18 cellular contexts compared by ENCODE assay signal in genomic region chr15:88269371-88270062, GRCh38. TPM values are rescaled to one million over a fixed set of nuclear protein-coding genes. Genes with fewer than 3 reads are reported as not detected.
DNase-seq lines count a peak whose midpoint lies in the region; ATAC-seq, FAIRE-seq and TF ChIP-seq lines count a peak whose summit lies in the region.
"Had no signal": no experiment of that assay in that cellular context is flagged by ENCODE, and none has a peak within 500 bp of the region (broad histone marks: within the 10 kb centered on the region; RNA-seq: fewer than 3 reads in every experiment).

No MANE protein-coding gene starts in this region.

- H2BK12ac ChIP-seq in trophoblast cell (ENCODE audit: low read length): no peak overlapping the region

- no peak overlapping the region for H2AFZ ChIP-seq in trophoblast cell (ENCODE audit: insufficient read depth, low read length, poor library complexity)
- H2AFZ ChIP-seq: GM23338 had no signal

- no peaks in the 10 kb centered on the region for H3K4me1 ChIP-seq in trophoblast cell (ENCODE audit: control insufficient read depth in 1 of 2, insufficient read depth in 2 of 2, low read length in 2 of 2)

- ATAC-seq in GM18867 (IDR thresholded peaks at IDR 0.05; ENCODE audit: unreplicated experiment): no peak
- ATAC-seq: GM12878 had no signal

- no peak overlapping the region for H3K23ac ChIP-seq in trophoblast cell (ENCODE audit: low read length)

- H3K18ac ChIP-seq in trophoblast cell (ENCODE audit: low read length): no peak overlapping the region

- H4K91ac ChIP-seq in trophoblast cell (ENCODE audit: low read depth, low read length): no peak overlapping the region

- intact Hi-C loops in posterior vena cava (cut with DNase I): no loop called here

- H4K8ac ChIP-seq in trophoblast cell (ENCODE audit: low read depth, low read length): no peak overlapping the region

- no CpG with 5 or more reads among the region's 4 CpGs for WGBS in trophoblast cell (ENCODE audit: extremely low coverage, insufficient coverage, insufficient read length)

- no peaks in the 10 kb centered on the region for H3K27me3 ChIP-seq in trophoblast cell (ENCODE audit: insufficient read depth, low read length)

- no peak overlapping the region for H2BK5ac ChIP-seq in trophoblast cell (ENCODE audit: low read depth, low read length, poor library complexity)

- no peak overlapping the region for H2BK120ac ChIP-seq in trophoblast cell (ENCODE audit: insufficient read depth, low read length, poor library complexity)

- H3K36me3 ChIP-seq in trophoblast cell (ENCODE audit: control insufficient read depth in 1 of 2, insufficient read depth in 2 of 2, low read length in 2 of 2): no peaks in the 10 kb centered on the region

- no peak overlapping the region for H3K14ac ChIP-seq in trophoblast cell (ENCODE audit: low read length)

- peaks cover 1% of the 10 kb centered on the region for H3K9me3 ChIP-seq in trophoblast cell (ENCODE audit: insufficient read depth, low read depth, low read length)

- H3K79me1 ChIP-seq in trophoblast cell (ENCODE audit: low read length): no peaks in the 10 kb centered on the region

- H3K4me2 ChIP-seq in trophoblast cell (ENCODE audit: low read length): no peak overlapping the region
- H3K4me2 ChIP-seq: GM23338 had no signal

- H3K4ac ChIP-seq in trophoblast cell (ENCODE audit: low read depth, low read length): no peak overlapping the region

- H4K12ac ChIP-seq in trophoblast cell (ENCODE audit: low read depth, low read length): no peak overlapping the region

- H3K9ac ChIP-seq in trophoblast cell (ENCODE audit: low read length): no peak overlapping the region

- peak; percentile 29 for DNase-seq in NCI-H446 treated with DMSO at 0.1 percent for 48 hours (lab: John Stamatoyannopoulos, UW)
- peak; percentile 79 for DNase-seq in cerebellum (ENCODE audit: low spot score)
- DNase-seq in posterior vena cava (ENCODE audit: low spot score): peak; percentile 50
- DNase-seq in mesenteric fat pad (ENCODE audit: low spot score): no peak
- no peak for DNase-seq in trophoblast cell
- no peak for DNase-seq in H54 (ENCODE audit: insufficient read length, low spot score)
- DNase-seq: Calu3; CD4-positive, alpha-beta memory T cell; COR-L47; DMS53; DMS79 treated with DMSO at 0.1 percent for 48 hours; HCEC 1CT had no signal

- H3K79me2 ChIP-seq in trophoblast cell (ENCODE audit: control insufficient read depth, insufficient read depth, low read length, poor library complexity): no peaks in the 10 kb centered on the region

- no peak overlapping the region for H2AK5ac ChIP-seq in trophoblast cell (ENCODE audit: low read length)

- FAIRE-seq in H54 (lab: Jason Lieb, UNC): no peak
- FAIRE-seq: G401.6, GM12878 had no signal

- H3K27ac ChIP-seq in trophoblast cell (ENCODE audit: low read depth, low read length): no peak overlapping the region

- no peak for TF ChIP-seq POLR2A in H54 (IDR thresholded peaks at IDR 0.05; ENCODE audit: low read depth, low read length)

- H3K4me3 ChIP-seq in trophoblast cell (ENCODE audit: low read depth, low read length): no peak overlapping the region
- H3K4me3 ChIP-seq: GM12878, GM23338 had no signal

RNA-seq across cellular contexts. Expression of gene NTRK3, which starts 13.0 kb away (rescaled TPM):
- total RNA-seq in cerebellum (91.4 TPM), posterior vena cava (10 to 100 TPM; 34.3 to 94.1 TPM), mesenteric fat pad (1.6 TPM)
- 1.2 and 1.5 TPM in 2 replicates for polyA plus RNA-seq in trophoblast cell (2013)
- total RNA-seq: A172, A673, Calu3, GM12878 had no signal
- polyA plus RNA-seq: CD4-positive, alpha-beta memory T cell; GM12878 had no signal

Comparison
In these comparisons a context has a peak if more than half of its experiments do, and no peak if none do; other contexts are left out.
1. DNase-seq: peak in NCI-H446 treated with DMSO at 0.1 percent for 48 hours (single experiment), cerebellum (single experiment) and posterior vena cava (single experiment); none in mesenteric fat pad (single experiment), trophoblast cell (0 of 2) and H54 (single experiment).
2. RNA of gene NTRK3, which starts 13.0 kb away (total RNA-seq): 34.3 to 94.1 TPM in posterior vena cava and 91.4 TPM in cerebellum (single experiment); 1.6 TPM in mesenteric fat pad (single experiment); every median in the first group is over 10 times any median in the second.